In genomic region chr15:77107068-77107467, GRCh38 we compare ENCODE assay signal across 8 cellular contexts. TPM values are rescaled to one million over a fixed set of nuclear protein-coding genes. Genes with fewer than 3 reads are reported as not detected.
DNase-seq lines count a peak whose midpoint lies in the region; ATAC-seq and TF ChIP-seq lines count a peak whose summit lies in the region.

No MANE protein-coding gene starts in this region.

- TF ChIP-seq CTCF in coronary artery (IDR thresholded peaks at IDR 0.05) (no peak), RWPE1 (conservative IDR thresholded peaks at IDR 0.05; ENCODE audit: low read depth) (no peak)

- no peak overlapping the region for H3K4me3 ChIP-seq in coronary artery
- H3K4me3 ChIP-seq in skeletal muscle cell (ENCODE audit: low read depth, low read length), result no peak overlapping the region

- CTCF ChIA-PET in RWPE1 (lab: Yijun Ruan, JAX), result interaction anchor here (0.5 to 2.3 kb wide), 8 partner anchors 9 to 714 kb away, joined by 3 to 18 read pairs (median 3); no protein-coding TSS in a partner anchor

- peak overlapping the region; percentile 37 to 49 for H3K27ac ChIP-seq in coronary artery
- no peak overlapping the region for H3K27ac ChIP-seq in RWPE1

- ATAC-seq in left lobe of liver, result peak; percentile 51
- no peak for ATAC-seq in HG03565 (IDR thresholded peaks at IDR 0.05; ENCODE audit: unreplicated experiment)

- POLR2A ChIA-PET in RWPE1 (lab: Yijun Ruan, JAX; ENCODE audit: low non-redundant PET), result no interaction called here

- peak; percentile 58 for DNase-seq in GM03348 (ENCODE audit: low spot score)
- DNase-seq in coronary artery (ENCODE audit: low spot score), result no peak
- DNase-seq in left lobe of liver (ENCODE audit: low spot score), result no peak
- DNase-seq in skeletal muscle cell (ENCODE audit: low read depth), result peak; percentile 69
- DNase-seq in RWPE1 (ENCODE audit: low spot score), result no peak
- DNase-seq in OCI-M2 (lab: John Stamatoyannopoulos, UW; ENCODE audit: unreplicated experiment), result no peak
- DNase-seq in activated T-cell treated with anti-CD3 and anti-CD28 coated beads, Interleukin-2, amount 50 U/mL, for 48 hours, result no peak

RNA-seq across cellular contexts. Expression of gene TSPAN3, which starts 36.2 kb away (rescaled TPM):
- total RNA-seq in left lobe of liver, result 75.2 TPM

Comparison
In these comparisons a context has a peak if more than half of its experiments do, and no peak if none do; other contexts are left out.
1. DNase-seq: peak in GM03348 (single experiment) and skeletal muscle cell (single experiment); none in coronary artery (single experiment), left lobe of liver (single experiment), RWPE1 (single experiment), OCI-M2 (single experiment) and activated T-cell treated with anti-CD3 and anti-CD28 coated beads, Interleukin-2, amount 50 U/mL, for 48 hours (0 of 2).